In genomic region chr2:205752924-205753323, GRCh38 we compare ENCODE assay signal across 27 cellular contexts.
DNase-seq lines count a peak whose midpoint lies in the region; ATAC-seq and TF ChIP-seq lines count a peak whose summit lies in the region.
"Had no signal": no experiment of that assay in that cellular context is flagged by ENCODE, and none has a peak within 500 bp of the region (broad histone marks: within the 10 kb centered on the region; RNA-seq: fewer than 3 reads in every experiment).

No MANE protein-coding gene starts in this region.

- H3K27me3 ChIP-seq in esophagus muscularis mucosa: no peaks in the 10 kb centered on the region
- H3K27me3 ChIP-seq in rectal smooth muscle tissue (ENCODE audit: control insufficient read depth, insufficient read depth, low read length): no peaks in the 10 kb centered on the region
- H3K27me3 ChIP-seq in stomach: no peaks in the 10 kb centered on the region

- TF ChIP-seq POLR2A in esophagus muscularis mucosa (IDR thresholded peaks at IDR 0.05; ENCODE audit: low read depth) (no peak), stomach (IDR thresholded peaks at IDR 0.05) (no peak)

- peaks cover 75% of the 10 kb centered on the region for H3K27me3 Mint-ChIP-seq in T-helper 17 cell
- H3K27me3 Mint-ChIP-seq: type B pancreatic cell had no signal

- no peak overlapping the region for H3K4me3 Mint-ChIP-seq in T-helper 17 cell
- H3K4me3 Mint-ChIP-seq: CD14-positive monocyte; naive B cell; stimulated activated naive CD8-positive, alpha-beta T cell treated with anti-CD3 and anti-CD28 coated beads, Interleukin-15, amount 100 ng/mL, for 72 hours; type B pancreatic cell had no signal

- no peak overlapping the region for H3K4me3 ChIP-seq in esophagus muscularis mucosa
- H3K4me3 ChIP-seq in rectal smooth muscle tissue (ENCODE audit: low read length): no peak overlapping the region
- no peak overlapping the region for H3K4me3 ChIP-seq in stomach
- H3K4me3 ChIP-seq: lung had no signal

- WGBS in esophagus muscularis mucosa: 83% methylated on average over 8 of the region's 8 CpGs
- 89 to 93% (median 91%) methylated on average over 8 of the region's 8 CpGs for WGBS in stomach, 5 donors

- H3K4me1 Mint-ChIP-seq in T-helper 17 cell: no peaks in the 10 kb centered on the region
- H3K4me1 Mint-ChIP-seq: CD14-positive monocyte; naive B cell; stimulated activated naive CD8-positive, alpha-beta T cell treated with anti-CD3 and anti-CD28 coated beads, Interleukin-15, amount 100 ng/mL, for 72 hours had no signal

- intact Hi-C loops in esophagus muscularis mucosa (cut with DNase I) (no loop called here), stomach (cut with DNase I; ENCODE audit: low total_unique reads) (no loop called here)

- no peak for ATAC-seq in T-helper 17 cell
- ATAC-seq: SK-N-SH treated with all-trans-retinoic acid at 6 μM for 48 hours; stimulated activated naive CD8-positive, alpha-beta T cell treated with anti-CD3 and anti-CD28 coated beads, Interleukin-15, amount 100 ng/mL, for 72 hours had no signal

- H3K36me3 ChIP-seq in esophagus muscularis mucosa (peaks cover 0 to 62% (median 37%) of the 10 kb centered on the region in 4 donors), rectal smooth muscle tissue (ENCODE audit: control insufficient read depth, insufficient read depth, low read length) (peaks cover 17% of the 10 kb centered on the region), stomach (peaks cover 3 to 48% (median 37%) of the 10 kb centered on the region in 4 donors)

- DNase-seq in SW480 (ENCODE audit: low spot score): peak; percentile 86
- DNase-seq in esophagus muscularis mucosa (ENCODE audit: extremely low spot score): no peak
- DNase-seq in DMS153 (lab: John Stamatoyannopoulos, UW): no peak
- no peak for DNase-seq in stomach
- no peak for DNase-seq in activated naive CD4-positive, alpha-beta T cell (lab: John Stamatoyannopoulos, UW)
- no peak for DNase-seq in T-helper 17 cell
- DNase-seq: activated CD4-positive, alpha-beta T cell treated with anti-CD3 and anti-CD28 coated beads for 4 hours; activated effector memory CD4-positive, alpha-beta T cell treated with anti-CD3 and anti-CD28 coated beads, Interleukin-2, amount 50 U/mL, for 16 hours; activated T-cell treated with anti-CD3 and anti-CD28 coated beads, Interleukin-2, amount 50 U/mL, for 1 hour; DMS79 treated with DMSO at 0.1 percent for 48 hours; effector CD4-positive, alpha-beta T cell; KBM-7; naive B cell; NCI-H1436; NCI-H345; occipital lobe; small intestine; stimulated activated CD4-positive, alpha-beta T cell treated with anti-CD3 and anti-CD28 coated beads, Interleukin-1b, Interleukin-23, amount 100 ng/mL, for 48 hours; stimulated activated CD8-positive, alpha-beta memory T cell treated with anti-CD3 and anti-CD28 coated beads, Interleukin-4, amount 100 ng/mL, for 48 hours; stimulated activated naive CD8-positive, alpha-beta T cell treated with anti-CD3 and anti-CD28 coated beads, Interleukin-15, amount 100 ng/mL, for 72 hours had no signal

- H3K27ac Mint-ChIP-seq in T-helper 17 cell: no peak overlapping the region
- H3K27ac Mint-ChIP-seq: CD14-positive monocyte; stimulated activated naive CD8-positive, alpha-beta T cell treated with anti-CD3 and anti-CD28 coated beads, Interleukin-15, amount 100 ng/mL, for 72 hours; type B pancreatic cell had no signal

- no peak for TF ChIP-seq CTCF in esophagus muscularis mucosa (IDR thresholded peaks at IDR 0.05)
- no peak for TF ChIP-seq CTCF in stomach (IDR thresholded peaks at IDR 0.05)

- peaks cover 2% of the 10 kb centered on the region for H3K36me3 Mint-ChIP-seq in T-helper 17 cell (ENCODE audit: low read depth)
- H3K36me3 Mint-ChIP-seq: CD14-positive monocyte, naive B cell had no signal

- no peak overlapping the region for H3K9ac ChIP-seq in rectal smooth muscle tissue (ENCODE audit: low read length)

- no peaks in the 10 kb centered on the region for H3K9me3 ChIP-seq in esophagus muscularis mucosa
- H3K9me3 ChIP-seq in stomach: no peaks in the 10 kb centered on the region
- no peaks in the 10 kb centered on the region for H3K9me3 ChIP-seq in T-helper 17 cell (ENCODE audit: control insufficient read depth, low read length, poor library complexity, severe bottlenecking)

- H3K27ac ChIP-seq in esophagus muscularis mucosa (replicated peaks in 1 of 4) (peak overlapping the region; percentile 80 to 98 (median 90)), rectal smooth muscle tissue (ENCODE audit: low read depth, low read length) (peak overlapping the region; percentile 28), stomach (peak overlapping the region in 2 of 5 donors; percentile 58 to 70)
- H3K27ac ChIP-seq: epithelial cell of prostate, VCaP had no signal

- TF ChIP-seq EP300 in esophagus muscularis mucosa (IDR thresholded peaks at IDR 0.05) (no peak), stomach (IDR thresholded peaks at IDR 0.05) (no peak)

- peaks cover 32 to 100% (median 98%) of the 10 kb centered on the region in 4 donors for H3K4me1 ChIP-seq in esophagus muscularis mucosa
- peaks cover 46% of the 10 kb centered on the region for H3K4me1 ChIP-seq in rectal smooth muscle tissue (ENCODE audit: control insufficient read depth, insufficient read depth, low read length)
- H3K4me1 ChIP-seq in stomach: peaks cover 0 to 79% (median 44%) of the 10 kb centered on the region in 4 donors
